Comparison of ENCODE assay signal across 1 cellular context in the genomic region with DNA sequence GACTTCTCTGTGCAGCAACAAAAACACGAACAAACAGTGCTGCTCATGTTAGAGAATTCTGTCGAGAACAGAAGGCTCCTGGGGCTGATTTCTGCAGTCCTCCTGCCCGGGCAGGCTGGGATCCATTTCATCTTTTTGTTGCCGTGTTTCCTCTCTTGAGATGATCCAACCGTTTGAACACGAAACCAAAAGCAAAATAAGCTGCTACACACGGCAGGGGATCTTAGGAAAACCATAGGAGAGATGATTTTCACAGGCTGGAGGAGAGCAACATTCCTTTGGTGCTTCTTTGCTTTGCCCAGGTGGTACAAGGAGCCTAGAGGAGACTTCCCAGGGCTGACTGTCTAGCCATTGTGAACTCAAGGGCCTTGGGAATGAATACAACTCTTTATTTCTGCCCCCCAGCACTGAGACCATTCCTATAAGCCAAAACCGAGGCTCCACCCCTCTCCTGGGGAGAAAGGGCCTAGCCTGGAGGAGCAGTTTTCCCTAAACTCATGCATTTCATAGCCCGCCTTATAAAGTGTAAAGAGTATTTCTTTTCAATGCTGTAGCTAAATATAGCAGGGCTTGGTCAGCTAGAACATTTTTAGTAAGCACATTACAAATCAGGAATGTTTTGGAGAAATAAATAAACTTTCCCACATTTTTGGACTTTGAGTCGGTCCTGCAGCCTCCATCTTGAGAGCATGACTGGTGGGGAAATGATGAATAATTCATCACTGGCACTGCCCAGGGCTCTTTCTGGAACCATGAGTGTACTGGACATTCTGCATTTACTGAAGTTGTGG.
TF ChIP-seq lines count a peak whose summit lies in the region.

No MANE protein-coding gene starts in this region.

TF ChIP-seq in IMR-90, 13 proteins besides CTCF, POLR2A, EP300 and RAD21:
- TF ChIP-seq CHD1 (IDR thresholded peaks at IDR 0.05; ENCODE audit: low read depth, low read length) (no peak), CEBPB (IDR thresholded peaks at IDR 0.05; ENCODE audit: low read depth, low read length) (no peak), MXI1 (IDR thresholded peaks at IDR 0.05; ENCODE audit: borderline replicate concordance, low read depth, low read length) (no peak), RCOR1 (IDR thresholded peaks at IDR 0.05; ENCODE audit: insufficient replicate concordance, low read length) (peak; percentile 19), MAFK (IDR thresholded peaks at IDR 0.05; ENCODE audit: low read depth, low read length) (peak; percentile 66), FOS (IDR thresholded peaks at IDR 0.05; ENCODE audit: low read depth, low read length) (peak; percentile 62), SMC3 (IDR thresholded peaks at IDR 0.05; ENCODE audit: low read depth, low read length) (no peak)
